1 cellular context compared by ENCODE assay signal in the genomic region with DNA sequence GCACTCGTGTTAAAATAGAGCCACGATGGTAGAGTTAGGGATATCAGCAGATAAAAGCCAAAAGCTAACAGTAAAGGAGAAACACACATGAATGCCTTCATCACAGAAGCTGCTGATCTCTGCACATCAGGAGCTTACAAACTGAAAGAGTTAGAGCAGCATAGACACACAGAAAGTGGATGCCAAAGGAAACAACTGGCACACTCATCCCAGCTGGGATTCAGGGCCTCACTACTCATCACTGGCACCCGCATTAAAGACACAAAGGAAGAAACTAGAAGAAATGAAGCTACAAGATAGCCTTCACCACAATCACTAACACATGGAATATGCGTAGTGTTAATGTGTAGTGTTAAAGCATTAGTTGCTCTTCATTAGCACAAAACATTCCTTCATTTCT.
TF ChIP-seq lines count a peak whose summit lies in the region.

No MANE protein-coding gene starts in this region.

TF ChIP-seq in A549, 52 proteins besides CTCF, POLR2A, EP300 and RAD21 (continued from another document):
- TF ChIP-seq, protein P1, sequence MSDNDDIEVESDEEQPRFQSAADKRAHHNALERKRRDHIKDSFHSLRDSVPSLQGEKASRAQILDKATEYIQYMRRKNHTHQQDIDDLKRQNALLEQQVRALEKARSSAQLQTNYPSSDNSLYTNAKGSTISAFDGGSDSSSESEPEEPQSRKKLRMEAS (IDR thresholded peaks at IDR 0.05), result no peak
